Comparison of ENCODE assay signal across 15 cellular contexts in genomic region chr14:20456971-20457370, GRCh38. TPM values are rescaled to one million over a fixed set of nuclear protein-coding genes. Genes with fewer than 3 reads are reported as not detected.
DNase-seq lines count a peak whose midpoint lies in the region; ATAC-seq and TF ChIP-seq lines count a peak whose summit lies in the region.
"Had no signal": no experiment of that assay in that cellular context is flagged by ENCODE, and none has a peak within 500 bp of the region (broad histone marks: within the 10 kb centered on the region; RNA-seq: fewer than 3 reads in every experiment).

No MANE protein-coding gene starts in this region.

- no peak overlapping the region for H2BK15ac ChIP-seq in mesendoderm (replicated peaks; ENCODE audit: low read depth)

- POLR2A ChIA-PET in A673 (lab: Charles Lee; ENCODE audit: low non-redundant PET) (no interaction called here), Panc1 (lab: Charles Lee) (no interaction called here)

- no peak overlapping the region for H2BK120ac ChIP-seq in mesendoderm (ENCODE audit: low read depth, low read length)

- peak; percentile 36 for TF ChIP-seq POLR2A in GM19193 (IDR thresholded peaks at IDR 0.05; ENCODE audit: extremely low read depth, insufficient read depth, insufficient read length)

- H3K4me3 ChIP-seq in A673 (ENCODE audit: low read depth, low read length, poor library complexity, severe bottlenecking): no peak overlapping the region
- peak overlapping the region; percentile 86 to 93; a peak in 3 of 4 replicates for H3K4me3 ChIP-seq in Panc1 (ENCODE audit: low read depth in 2 of 2, low read length in 2 of 2)
- no peak overlapping the region for H3K4me3 ChIP-seq in mesendoderm (ENCODE audit: low read length)
- no peak overlapping the region for H3K4me3 ChIP-seq in left ventricle myocardium inferior

- DNase-seq in A673 (ENCODE audit: low spot score) (no peak), Panc1 (ENCODE audit: low read depth, low spot score) (no peak), mesendoderm (no peak), NCI-H146 (lab: John Stamatoyannopoulos, UW) (no peak), Ammon's horn (ENCODE audit: low spot score) (no peak), left ventricle myocardium inferior (no peak)
- DNase-seq: CD4-positive, CD25-positive, alpha-beta regulatory T cell; effector memory CD8-positive, alpha-beta T cell; HCEC 1CT; mammary epithelial cell; NCI-H524 treated with DMSO at 0.1 percent for 48 hours; retina; tibial artery had no signal

- no peak overlapping the region for H2AK5ac ChIP-seq in mesendoderm (ENCODE audit: low read length)

- BruUV-seq in A673 (replicated peaks; lab: Mats Ljungman, UMichigan) (no TSS peak), Panc1 (replicated peaks; lab: Mats Ljungman, UMichigan) (no TSS peak)

- no peak overlapping the region for H4K5ac ChIP-seq in mesendoderm (ENCODE audit: low read length)

- H3K9me3 ChIP-seq in A673 (ENCODE audit: low read depth, low read length, poor library complexity, severe bottlenecking) (no peaks in the 10 kb centered on the region), Panc1 (ENCODE audit: control insufficient read depth, insufficient read depth, low read depth, low read length) (no peaks in the 10 kb centered on the region), left ventricle myocardium inferior (replicated peaks) (no peaks in the 10 kb centered on the region)
- H3K9me3 ChIP-seq: tibial artery had no signal

- no peak for ATAC-seq in Panc1
- no peak for ATAC-seq in GM21717 (IDR thresholded peaks at IDR 0.05; ENCODE audit: unreplicated experiment)
- ATAC-seq: effector memory CD8-positive, alpha-beta T cell had no signal

- peaks cover 37% of the 10 kb centered on the region for H3K79me2 ChIP-seq in mesendoderm (ENCODE audit: control insufficient read depth, insufficient read depth, low read length)

- H3K27ac ChIP-seq in A673 (ENCODE audit: low read depth, low read length, poor library complexity, severe bottlenecking) (peak overlapping the region; percentile 96), Panc1 (ENCODE audit: low read length) (peak overlapping the region; percentile 97), mesendoderm (ENCODE audit: low read depth, low read length) (no peak overlapping the region), left ventricle myocardium inferior (replicated peaks) (no peak overlapping the region)

- peaks cover 12% of the 10 kb centered on the region for H3K79me1 ChIP-seq in mesendoderm (ENCODE audit: low read length)

- intact Hi-C loops in A673 (cut with micrococcal nuclease; ENCODE audit: unreplicated experiment): loop anchor here (5.0 kb wide), 1 partner anchor 155 kb away; no protein-coding TSS in a partner anchor
- intact Hi-C loops in Panc1 (cut with micrococcal nuclease; ENCODE audit: unreplicated experiment): no loop called here
- intact Hi-C loops in left ventricle myocardium inferior (cut with micrococcal nuclease): no loop called here

- WGBS in mesendoderm (ENCODE audit: extremely low coverage, insufficient coverage, low lambda C conversion rate): no CpG with 5 or more reads among the region's 13 CpGs

- no peak overlapping the region for H3K4ac ChIP-seq in mesendoderm (ENCODE audit: low read depth, low read length)

- H4K8ac ChIP-seq in mesendoderm (ENCODE audit: low read depth, low read length): no peak overlapping the region

- no peak overlapping the region for H3K18ac ChIP-seq in mesendoderm (ENCODE audit: low read length)

- no peak overlapping the region for H3K23ac ChIP-seq in mesendoderm (ENCODE audit: low read length)

- CTCF ChIA-PET in A673 (lab: Charles Lee): no interaction called here
- CTCF ChIA-PET in Panc1 (lab: Charles Lee): no interaction called here

- in situ Hi-C loops in Panc1 (cut with HindIII; ENCODE audit: low pct_unique_long_range_greater_than_20kb, low sequenced_read_pairs): no loop called here

- H3K36me3 ChIP-seq in A673 (ENCODE audit: insufficient read depth, low read length, poor library complexity, severe bottlenecking) (peaks cover 47% of the 10 kb centered on the region), Panc1 (ENCODE audit: control insufficient read depth, insufficient read depth, low read length) (peaks cover 16% of the 10 kb centered on the region), mesendoderm (ENCODE audit: control insufficient read depth, insufficient read depth, low read length) (peaks cover 5% of the 10 kb centered on the region), left ventricle myocardium inferior (peaks cover 45% of the 10 kb centered on the region)

- no peak for TF ChIP-seq CTCF in A673 (conservative IDR thresholded peaks at IDR 0.05; ENCODE audit: low read depth, low read length)
- TF ChIP-seq CTCF in Panc1 (IDR thresholded peaks at IDR 0.05): no peak
- TF ChIP-seq CTCF in left ventricle myocardium inferior (IDR thresholded peaks at IDR 0.05; ENCODE audit: borderline replicate concordance): no peak

- H3K9ac ChIP-seq in mesendoderm (ENCODE audit: low read length): no peak overlapping the region

- H3K27me3 ChIP-seq in A673 (replicated peaks; ENCODE audit: insufficient read depth, low read depth, low read length, poor library complexity) (no peaks in the 10 kb centered on the region), Panc1 (ENCODE audit: control insufficient read depth, insufficient read depth, low read length) (no peaks in the 10 kb centered on the region), mesendoderm (ENCODE audit: insufficient read depth, low read length, poor library complexity) (no peaks in the 10 kb centered on the region), left ventricle myocardium inferior (ENCODE audit: low read depth) (no peaks in the 10 kb centered on the region)
- H3K27me3 ChIP-seq: tibial artery had no signal

- H3K56ac ChIP-seq in mesendoderm (ENCODE audit: low read length): peak overlapping the region; percentile 19

- H2BK5ac ChIP-seq in mesendoderm (ENCODE audit: low read length): no peak overlapping the region

- no peak overlapping the region for H3K4me2 ChIP-seq in mesendoderm (ENCODE audit: low read length)

- H3K4me1 ChIP-seq in A673 (ENCODE audit: insufficient read depth, low read length, poor library complexity, severe bottlenecking): peaks cover 18% of the 10 kb centered on the region
- H3K4me1 ChIP-seq in Panc1 (ENCODE audit: control insufficient read depth, insufficient read depth, low read length): peaks cover 33% of the 10 kb centered on the region
- peaks cover 3% of the 10 kb centered on the region for H3K4me1 ChIP-seq in mesendoderm (ENCODE audit: control insufficient read depth, low read depth, low read length)
- peaks cover 77% of the 10 kb centered on the region for H3K4me1 ChIP-seq in left ventricle myocardium inferior

RNA-seq across cellular contexts. Expression of gene APEX1, which starts 1.9 kb away (rescaled TPM):
- 277 and 299 TPM in 2 replicates for total RNA-seq in A673 (2021)
- 163 TPM for total RNA-seq in Panc1 (2021; ENCODE audit: unreplicated experiment)
- polyA plus RNA-seq in Panc1 (2012; ENCODE audit: insufficient read length): 146 TPM
- polyA plus RNA-seq in mesendoderm (2013, experiment 1 of 2): 537 TPM
- polyA plus RNA-seq in mesendoderm (2013, experiment 2 of 2): 535 TPM
- 75.0 TPM for total RNA-seq in left ventricle myocardium inferior

RNA-seq across cellular contexts. Expression of gene OSGEP, which starts 2.4 kb away (rescaled TPM):
- total RNA-seq in A673 (2021) (59.2 and 67.8 TPM in 2 replicates), Panc1 (2021; ENCODE audit: unreplicated experiment) (26.6 TPM), left ventricle myocardium inferior (19.4 TPM)
- 33.9 TPM for polyA plus RNA-seq in Panc1 (2012; ENCODE audit: insufficient read length)
- 22.5 TPM for polyA plus RNA-seq in mesendoderm (2013, experiment 1 of 2)
- 23.3 TPM for polyA plus RNA-seq in mesendoderm (2013, experiment 2 of 2)

RNA-seq across cellular contexts. Expression of gene PIP4P1, which starts 4.3 kb away (rescaled TPM):
- total RNA-seq in A673 (2021) (32.4 and 34.9 TPM in 2 replicates), Panc1 (2021; ENCODE audit: unreplicated experiment) (34.8 TPM), left ventricle myocardium inferior (19.7 TPM)
- polyA plus RNA-seq in Panc1 (2012; ENCODE audit: insufficient read length): 25.9 TPM
- 19.1 TPM for polyA plus RNA-seq in mesendoderm (2013, experiment 1 of 2)
- 19.4 TPM for polyA plus RNA-seq in mesendoderm (2013, experiment 2 of 2)

RNA-seq across cellular contexts. Expression of gene PNP, which starts 12.2 kb away (rescaled TPM):
- total RNA-seq in A673 (2021) (78.3 and 97.0 TPM in 2 replicates), Panc1 (2021; ENCODE audit: unreplicated experiment) (35.1 TPM), left ventricle myocardium inferior (6.4 TPM)
- 25.7 TPM for polyA plus RNA-seq in Panc1 (2012; ENCODE audit: insufficient read length)
- 201 TPM for polyA plus RNA-seq in mesendoderm (2013, experiment 1 of 2)
- polyA plus RNA-seq in mesendoderm (2013, experiment 2 of 2): 198 TPM

RNA-seq across cellular contexts. Expression of gene KLHL33, which starts 21.0 kb away (rescaled TPM):
- 0.04 and 0.13 TPM in 2 replicates for total RNA-seq in A673 (2021)
- total RNA-seq in Panc1 (2021; ENCODE audit: unreplicated experiment): not detected
- polyA plus RNA-seq in Panc1 (2012; ENCODE audit: insufficient read length): not detected
- 0.03 TPM for polyA plus RNA-seq in mesendoderm (2013, experiment 1 of 2)
- 0.03 TPM for polyA plus RNA-seq in mesendoderm (2013, experiment 2 of 2)
- 0.33 TPM for total RNA-seq in left ventricle myocardium inferior
- total RNA-seq: mammary epithelial cell had no signal
- polyA plus RNA-seq: CD4-positive, CD25-positive, alpha-beta regulatory T cell; mammary epithelial cell had no signal

Comparison
In these comparisons a context has a peak if more than half of its experiments do, and no peak if none do; other contexts are left out.
1. H3K27ac ChIP-seq: peak in A673 (single experiment) and Panc1 (single experiment); none in mesendoderm (single experiment) and left ventricle myocardium inferior (single experiment).
2. H3K4me3 ChIP-seq: peak in Panc1 (2 of 2); none in A673 (single experiment), mesendoderm (single experiment) and left ventricle myocardium inferior (single experiment).